Comparison of ENCODE assay signal across 8 cellular contexts in genomic region chr3:70531063-70531657, GRCh38.
DNase-seq lines count a peak whose midpoint lies in the region; ATAC-seq and TF ChIP-seq lines count a peak whose summit lies in the region.

No MANE protein-coding gene starts in this region.

- ATAC-seq in HG03045 (IDR thresholded peaks at IDR 0.05; ENCODE audit: unreplicated experiment) = no peak

- H3K4me3 ChIP-seq in HFF-Myc (replicated peaks; ENCODE audit: low read depth, low read length) = no peak overlapping the region
- no peak overlapping the region for H3K4me3 ChIP-seq in WI38 (ENCODE audit: low read depth, low read length)
- H3K4me3 ChIP-seq in kidney epithelial cell (ENCODE audit: low read depth, low read length) = no peak overlapping the region

- peak; percentile 43 for DNase-seq in AG20443 (ENCODE audit: low spot score)
- DNase-seq in HFF-Myc (ENCODE audit: extremely low read depth, low read depth) = no peak
- DNase-seq in kidney epithelial cell (ENCODE audit: low read depth) = no peak
- DNase-seq in activated CD8-positive, alpha-beta memory T cell treated with anti-CD3 and anti-CD28 coated beads for 24 hours = no peak
- no peak for DNase-seq in NCI-H128 (lab: John Stamatoyannopoulos, UW; ENCODE audit: unreplicated experiment)
- DNase-seq in T-helper 1 cell = no peak

- no peaks in the 10 kb centered on the region for H3K36me3 ChIP-seq in kidney epithelial cell (ENCODE audit: control insufficient read depth, insufficient read depth, low read length)

- H3K27me3 ChIP-seq in kidney epithelial cell (ENCODE audit: control insufficient read depth, insufficient read depth, low read length) = no peaks in the 10 kb centered on the region

- peak; percentile 36 for TF ChIP-seq CTCF in HFF-Myc (IDR thresholded peaks at IDR 0.05; ENCODE audit: low read depth, low read length, missing control alignments)
- peak; percentile 25; the same call in 1 of the 2 replicates for TF ChIP-seq CTCF in WI38 (IDR thresholded peaks at IDR 0.05; ENCODE audit: low read depth, low read length)
- TF ChIP-seq CTCF in kidney epithelial cell (IDR thresholded peaks at IDR 0.05; ENCODE audit: insufficient read depth, low read length, poor library complexity, severe bottlenecking) = peak; percentile 57
